30 cellular contexts compared by ENCODE assay signal in the genomic region with DNA sequence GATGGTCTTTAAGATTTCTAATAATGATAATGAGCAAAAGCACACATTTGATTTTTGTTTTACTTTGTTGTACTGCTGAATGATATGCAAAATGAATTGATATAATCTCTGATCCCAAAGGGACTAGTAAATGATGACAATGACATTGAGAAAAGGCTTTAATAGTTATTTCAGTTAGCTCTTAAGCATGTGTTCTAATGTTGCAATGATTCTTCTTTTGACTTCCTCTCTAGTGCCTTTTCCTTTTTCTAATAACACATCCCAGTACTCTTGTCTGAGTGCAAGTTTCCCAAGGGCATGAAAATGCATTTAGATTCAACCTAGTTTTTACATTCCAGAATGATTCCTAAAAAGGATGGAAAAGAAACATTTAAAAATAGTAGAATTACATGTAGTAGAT.
"Had no signal": no experiment of that assay in that cellular context is flagged by ENCODE, and none has a peak within 500 bp of the region (broad histone marks: within the 10 kb centered on the region; RNA-seq: fewer than 3 reads in every experiment).

No MANE protein-coding gene starts in this region.

- H3K79me2 ChIP-seq: hepatocyte had no signal

- DNase-seq: activated CD4-positive, alpha-beta memory T cell treated with anti-CD3 and anti-CD28 coated beads, Interleukin-2, amount 10 ng/mL, durations not matched to agents 7 days and 5 days; activated CD4-positive, alpha-beta T cell treated with anti-CD3 and anti-CD28 coated beads for 1 hour; activated CD4-positive, alpha-beta T cell treated with anti-CD3 and anti-CD28 coated beads, Interleukin-2, amount 10 ng/mL, durations not matched to agents 7 days and 5 days; activated CD8-positive, alpha-beta memory T cell treated with anti-CD3 and anti-CD28 coated beads, Interleukin-2, amount 50 U/mL, for 48 hours; activated gamma-delta T cell treated with Interleukin-2 at 50 U/mL for 16 hours; activated naive CD4-positive, alpha-beta T cell treated with anti-CD3 and anti-CD28 coated beads, Interleukin-2, amount 50 U/mL, for 16 hours; activated T-cell treated with anti-CD3 and anti-CD28 coated beads, Interleukin-2, amount 50 U/mL, for 24 hours; amniotic stem cell; brain microvascular endothelial cell; dorsolateral prefrontal cortex; effector memory CD4-positive, alpha-beta T cell; islet precursor cell; left ventricle myocardium inferior; naive B cell; nucleus accumbens; pancreas; psoas muscle; sigmoid colon; small intestine; stimulated activated CD4-positive, alpha-beta T cell treated with anti-CD3 and anti-CD28 coated beads, Interleukin-4, amount 100 ng/mL, for 4 hours; stimulated activated CD8-positive, alpha-beta memory T cell treated with anti-CD3 and anti-CD28 coated beads, Interleukin-4, amount 100 ng/mL, for 48 hours; stimulated activated naive CD8-positive, alpha-beta T cell treated with anti-CD3 and anti-CD28 coated beads, Interleukin-15, amount 100 ng/mL, for 72 hours; T-helper 9 cell; tibial artery; upper lobe of right lung had no signal

- H3K9me3 ChIP-seq: gastroesophageal sphincter, left ventricle myocardium inferior, pancreas, psoas muscle, sigmoid colon, suprapubic skin, tibial artery, upper lobe of right lung had no signal

- H3K36me3 ChIP-seq: brain microvascular endothelial cell, gastroesophageal sphincter, left ventricle myocardium inferior, pancreas, sigmoid colon, suprapubic skin, tibial artery, upper lobe of right lung had no signal

- H3K4me1 ChIP-seq: gastroesophageal sphincter, left ventricle myocardium inferior, pancreas, psoas muscle, sigmoid colon, suprapubic skin, tibial artery, upper lobe of right lung had no signal

- H3K4me2 ChIP-seq: hepatocyte had no signal

- H3K27me3 ChIP-seq: brain microvascular endothelial cell, dorsolateral prefrontal cortex, gastroesophageal sphincter, hepatocyte, pancreas, sigmoid colon, suprapubic skin, tibial artery, upper lobe of right lung had no signal

- H3K4me3 ChIP-seq: coronary artery, dorsolateral prefrontal cortex, gastroesophageal sphincter, hepatocyte, left ventricle myocardium inferior, lung, pancreas, psoas muscle, sigmoid colon, suprapubic skin, tibial artery, upper lobe of right lung had no signal

- H3K27ac ChIP-seq: brain microvascular endothelial cell, coronary artery, dorsolateral prefrontal cortex, gastroesophageal sphincter, hepatocyte, left ventricle myocardium inferior, pancreas, psoas muscle, sigmoid colon, suprapubic skin, tibial artery, upper lobe of right lung had no signal
